In the genomic region with DNA sequence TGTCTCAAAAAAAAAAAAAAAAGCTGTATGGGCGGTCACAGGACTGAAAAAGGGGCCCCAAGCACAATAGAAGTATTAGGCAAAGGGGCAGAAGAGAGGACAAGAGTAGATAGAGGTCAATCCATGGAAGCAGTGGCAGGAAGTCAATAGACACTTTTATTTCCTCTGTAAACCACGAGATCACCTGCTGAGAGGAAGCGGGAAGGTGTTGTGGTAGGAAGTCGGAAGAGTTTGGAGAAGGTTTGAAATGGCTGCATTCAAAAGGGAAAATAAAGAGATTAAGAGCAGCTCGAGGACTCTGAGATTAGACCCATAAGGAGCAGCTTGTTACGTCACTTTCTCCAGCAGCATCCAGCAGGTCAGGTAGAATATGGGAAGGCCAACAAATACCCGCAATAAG, we compare ENCODE assay signal across 16 cellular contexts. TPM values are rescaled to one million over a fixed set of nuclear protein-coding genes. Genes with fewer than 3 reads are reported as not detected.
DNase-seq lines count a peak whose midpoint lies in the region; ATAC-seq and TF ChIP-seq lines count a peak whose summit lies in the region.
"Had no signal": no experiment of that assay in that cellular context is flagged by ENCODE, and none has a peak within 500 bp of the region (broad histone marks: within the 10 kb centered on the region; RNA-seq: fewer than 3 reads in every experiment).

No MANE protein-coding gene starts in this region.

- no peak overlapping the region for H3K4me3 ChIP-seq in GM23338
- H3K4me3 ChIP-seq in neural progenitor cell, result no peak overlapping the region

- TF ChIP-seq CTCF in GM23338 (conservative IDR thresholded peaks at IDR 0.05; ENCODE audit: low read depth in 2 of 2), result no peak
- no peak for TF ChIP-seq CTCF in neural progenitor cell (IDR thresholded peaks at IDR 0.05)
- no peak for TF ChIP-seq CTCF in RWPE1 (conservative IDR thresholded peaks at IDR 0.05; ENCODE audit: low read depth)

- peak; percentile 27 for DNase-seq in activated naive CD4-positive, alpha-beta T cell treated with anti-CD3 and anti-CD28 coated beads, Interleukin-2, amount 10 ng/mL, durations not matched to agents 7 days and 5 days
- DNase-seq in activated naive CD4-positive, alpha-beta T cell (lab: John Stamatoyannopoulos, UW), result no peak
- DNase-seq in GM23338 (ENCODE audit: low spot score) (no peak), neural progenitor cell (ENCODE audit: low spot score) (no peak), RWPE1 (ENCODE audit: low spot score) (no peak), NCI-H1417 treated with DMSO at 0.1 percent for 48 hours (lab: John Stamatoyannopoulos, UW) (no peak)
- DNase-seq in T-helper 2 cell treated with Interferon-gamma antibody and Interleukin-4, amounts not matched to agents 5 μg/mL and 100 μg/mL, for 36 hours (ENCODE audit: low spot score), result no peak
- DNase-seq in stimulated activated CD4-positive, alpha-beta T cell treated with anti-CD3 and anti-CD28 coated beads, Interleukin-4, amount 100 ng/mL, for 1 hour, result no peak
- DNase-seq: HCEC 1CT, NCI-H1048, NCI-H146, NCI-H2081 treated with DMSO at 0.1 percent for 48 hours, NCI-H510A treated with DMSO at 0.1 percent for 48 hours had no signal

- H3K27me3 Mint-ChIP-seq in activated naive CD4-positive, alpha-beta T cell treated with anti-CD3 and anti-CD28 coated beads, Interleukin-2, amount 10 ng/mL, durations not matched to agents 7 days and 5 days, result peaks cover 19% of the 10 kb centered on the region
- H3K27me3 Mint-ChIP-seq in GM23338 (ENCODE audit: insufficient read depth, low read depth, poor library complexity) (peaks cover 5% of the 10 kb centered on the region), neural progenitor cell (ENCODE audit: insufficient read depth, low read depth) (no peaks in the 10 kb centered on the region)
- H3K27me3 Mint-ChIP-seq in T-helper 2 cell treated with Interferon-gamma antibody and Interleukin-4, amounts not matched to agents 5 μg/mL and 100 μg/mL, for 36 hours (ENCODE audit: low read depth), result peaks cover 20% of the 10 kb centered on the region

- H3K9ac ChIP-seq in neural progenitor cell, result no peak overlapping the region
- H3K9ac ChIP-seq: KMS-11 had no signal

- H3K4me2 ChIP-seq in GM23338 (no peak overlapping the region), neural progenitor cell (peak overlapping the region; percentile 27)
- H3K4me2 ChIP-seq: KMS-11 had no signal

- H3K9me3 ChIP-seq in neural progenitor cell (ENCODE audit: low read depth), result no peaks in the 10 kb centered on the region

- H4K20me1 ChIP-seq in GM23338 (replicated peaks; ENCODE audit: insufficient read depth) (no peaks in the 10 kb centered on the region), neural progenitor cell (ENCODE audit: low read depth) (no peaks in the 10 kb centered on the region)

- H2AFZ ChIP-seq in GM23338 (peak overlapping the region; percentile 76), neural progenitor cell (replicated peaks) (no peak overlapping the region)

- H3K4me1 Mint-ChIP-seq in activated naive CD4-positive, alpha-beta T cell treated with anti-CD3 and anti-CD28 coated beads, Interleukin-2, amount 10 ng/mL, durations not matched to agents 7 days and 5 days, result peaks cover 21% of the 10 kb centered on the region
- H3K4me1 Mint-ChIP-seq in GM23338 (no peaks in the 10 kb centered on the region), neural progenitor cell (peaks cover 12% of the 10 kb centered on the region)
- peaks cover 16% of the 10 kb centered on the region for H3K4me1 Mint-ChIP-seq in T-helper 2 cell treated with Interferon-gamma antibody and Interleukin-4, amounts not matched to agents 5 μg/mL and 100 μg/mL, for 36 hours (ENCODE audit: low read depth)

- H3K4me1 ChIP-seq in GM23338 (ENCODE audit: insufficient read depth) (no peaks in the 10 kb centered on the region; the same call in 1 of the 2 replicates), neural progenitor cell (peaks cover 24% of the 10 kb centered on the region)

- H3F3A ChIP-seq in GM23338 (replicated peaks; ENCODE audit: low read depth) (no peaks in the 10 kb centered on the region), neural progenitor cell (ENCODE audit: low read depth) (peaks cover 25% of the 10 kb centered on the region)

- H3K36me3 ChIP-seq in GM23338 (ENCODE audit: insufficient read depth) (no peaks in the 10 kb centered on the region), neural progenitor cell (no peaks in the 10 kb centered on the region)

- CTCF ChIA-PET in activated naive CD4-positive, alpha-beta T cell treated with anti-CD3 and anti-CD28 coated beads, Interleukin-2, amount 10 ng/mL, durations not matched to agents 7 days and 5 days (lab: Charles Lee), result no interaction called here
- CTCF ChIA-PET in RWPE1 (lab: Yijun Ruan, JAX), result no interaction called here

- H3K27ac ChIP-seq in GM23338 (ENCODE audit: low read depth) (no peak overlapping the region), neural progenitor cell (no peak overlapping the region), RWPE1 (no peak overlapping the region)
- H3K27ac ChIP-seq: KMS-11 had no signal

- H3K4me3 Mint-ChIP-seq in activated naive CD4-positive, alpha-beta T cell treated with anti-CD3 and anti-CD28 coated beads, Interleukin-2, amount 10 ng/mL, durations not matched to agents 7 days and 5 days, result no peak overlapping the region
- H3K4me3 Mint-ChIP-seq in GM23338 (no peak overlapping the region), neural progenitor cell (no peak overlapping the region)
- peak overlapping the region; percentile 22 for H3K4me3 Mint-ChIP-seq in T-helper 2 cell treated with Interferon-gamma antibody and Interleukin-4, amounts not matched to agents 5 μg/mL and 100 μg/mL, for 36 hours

- H3K9me2 ChIP-seq in GM23338 (ENCODE audit: insufficient read depth), result no peaks in the 10 kb centered on the region

- H3K36me3 Mint-ChIP-seq in activated naive CD4-positive, alpha-beta T cell treated with anti-CD3 and anti-CD28 coated beads, Interleukin-2, amount 10 ng/mL, durations not matched to agents 7 days and 5 days, result no peaks in the 10 kb centered on the region
- H3K36me3 Mint-ChIP-seq in GM23338 (ENCODE audit: low read depth), result no peaks in the 10 kb centered on the region
- H3K36me3 Mint-ChIP-seq in T-helper 2 cell treated with Interferon-gamma antibody and Interleukin-4, amounts not matched to agents 5 μg/mL and 100 μg/mL, for 36 hours (ENCODE audit: low read depth), result no peaks in the 10 kb centered on the region
- H3K36me3 Mint-ChIP-seq in neural progenitor cell, result no peaks in the 10 kb centered on the region

- H3K27me3 ChIP-seq in GM23338 (ENCODE audit: insufficient read depth) (no peaks in the 10 kb centered on the region), neural progenitor cell (no peaks in the 10 kb centered on the region)

- H3K9me3 Mint-ChIP-seq in activated naive CD4-positive, alpha-beta T cell treated with anti-CD3 and anti-CD28 coated beads, Interleukin-2, amount 10 ng/mL, durations not matched to agents 7 days and 5 days, result peaks cover 4% of the 10 kb centered on the region
- no peaks in the 10 kb centered on the region; the same call in 2 of the 3 replicates for H3K9me3 Mint-ChIP-seq in GM23338
- H3K9me3 Mint-ChIP-seq in T-helper 2 cell treated with Interferon-gamma antibody and Interleukin-4, amounts not matched to agents 5 μg/mL and 100 μg/mL, for 36 hours, result no peaks in the 10 kb centered on the region
- H3K9me3 Mint-ChIP-seq in neural progenitor cell, result no peaks in the 10 kb centered on the region

- POLR2A ChIA-PET in RWPE1 (lab: Yijun Ruan, JAX; ENCODE audit: low non-redundant PET), result no interaction called here

- ATAC-seq in GM23338, result no peak
- ATAC-seq: Panc1, Right ventricle myocardium inferior had no signal

- H3K79me2 ChIP-seq in GM23338 (replicated peaks; ENCODE audit: insufficient read depth), result no peaks in the 10 kb centered on the region
- no peaks in the 10 kb centered on the region for H3K79me2 ChIP-seq in neural progenitor cell (ENCODE audit: low read depth)

- peak overlapping the region; percentile 57 for H3K27ac Mint-ChIP-seq in activated naive CD4-positive, alpha-beta T cell treated with anti-CD3 and anti-CD28 coated beads, Interleukin-2, amount 10 ng/mL, durations not matched to agents 7 days and 5 days
- H3K27ac Mint-ChIP-seq in GM23338, result no peak overlapping the region
- no peak overlapping the region for H3K27ac Mint-ChIP-seq in T-helper 2 cell treated with Interferon-gamma antibody and Interleukin-4, amounts not matched to agents 5 μg/mL and 100 μg/mL, for 36 hours
- H3K27ac Mint-ChIP-seq in neural progenitor cell, result no peak overlapping the region

TF ChIP-seq in GM23338, 12 proteins besides CTCF, POLR2A, EP300 and RAD21 (continues in another document):
- TF ChIP-seq CREB1 (CRISPR knock-in tag; IDR thresholded peaks at IDR 0.05; ENCODE audit: low read depth) (no peak), EZH2 (IDR thresholded peaks at IDR 0.05; ENCODE audit: low read depth, unreplicated experiment) (no peak)
- TF ChIP-seq, protein P1, sequence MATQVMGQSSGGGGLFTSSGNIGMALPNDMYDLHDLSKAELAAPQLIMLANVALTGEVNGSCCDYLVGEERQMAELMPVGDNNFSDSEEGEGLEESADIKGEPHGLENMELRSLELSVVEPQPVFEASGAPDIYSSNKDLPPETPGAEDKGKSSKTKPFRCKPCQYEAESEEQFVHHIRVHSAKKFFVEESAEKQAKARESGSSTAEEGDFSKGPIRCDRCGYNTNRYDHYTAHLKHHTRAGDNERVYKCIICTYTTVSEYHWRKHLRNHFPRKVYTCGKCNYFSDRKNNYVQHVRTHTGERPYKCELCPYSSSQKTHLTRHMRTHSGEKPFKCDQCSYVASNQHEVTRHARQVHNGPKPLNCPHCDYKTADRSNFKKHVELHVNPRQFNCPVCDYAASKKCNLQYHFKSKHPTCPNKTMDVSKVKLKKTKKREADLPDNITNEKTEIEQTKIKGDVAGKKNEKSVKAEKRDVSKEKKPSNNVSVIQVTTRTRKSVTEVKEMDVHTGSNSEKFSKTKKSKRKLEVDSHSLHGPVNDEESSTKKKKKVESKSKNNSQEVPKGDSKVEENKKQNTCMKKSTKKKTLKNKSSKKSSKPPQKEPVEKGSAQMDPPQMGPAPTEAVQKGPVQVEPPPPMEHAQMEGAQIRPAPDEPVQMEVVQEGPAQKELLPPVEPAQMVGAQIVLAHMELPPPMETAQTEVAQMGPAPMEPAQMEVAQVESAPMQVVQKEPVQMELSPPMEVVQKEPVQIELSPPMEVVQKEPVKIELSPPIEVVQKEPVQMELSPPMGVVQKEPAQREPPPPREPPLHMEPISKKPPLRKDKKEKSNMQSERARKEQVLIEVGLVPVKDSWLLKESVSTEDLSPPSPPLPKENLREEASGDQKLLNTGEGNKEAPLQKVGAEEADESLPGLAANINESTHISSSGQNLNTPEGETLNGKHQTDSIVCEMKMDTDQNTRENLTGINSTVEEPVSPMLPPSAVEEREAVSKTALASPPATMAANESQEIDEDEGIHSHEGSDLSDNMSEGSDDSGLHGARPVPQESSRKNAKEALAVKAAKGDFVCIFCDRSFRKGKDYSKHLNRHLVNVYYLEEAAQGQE (IDR thresholded peaks at IDR 0.05; ENCODE audit: unreplicated experiment), result no peak

RNA-seq across cellular contexts. Expression of gene ZNF148, which starts 14.2 kb away (rescaled TPM):
- total RNA-seq in GM23338 (2014; rRNA removed; shearing (Covaris generic)), result 12.3 and 13.9 TPM in 2 replicates
- 14.4 and 16.9 TPM in 2 replicates for polyA plus RNA-seq in GM23338 (2016; fragmentation: Nextera tagmentation; extraction: Ambion mirVana)
- 24.2 and 37.1 TPM in 2 replicates for total RNA-seq in neural progenitor cell (ENCODE audit: low replicate concordance)
